In genomic region chr3:9405756-9406155, GRCh38 we compare ENCODE assay signal across 18 cellular contexts. TPM values are rescaled to one million over a fixed set of nuclear protein-coding genes. Genes with fewer than 3 reads are reported as not detected.
A peak's percentile ranks its signal among the peaks of the same experiment; 100 is the strongest.
DNase-seq lines count a peak whose midpoint lies in the region; ATAC-seq and TF ChIP-seq lines count a peak whose summit lies in the region.
"Had no signal": no experiment of that assay in that cellular context is flagged by ENCODE, and none has a peak within 500 bp of the region (broad histone marks: within the 10 kb centered on the region; RNA-seq: fewer than 3 reads in every experiment).

No MANE protein-coding gene starts in this region.

- no peak for ATAC-seq in foreskin keratinocyte
- no peak for ATAC-seq in psoas muscle
- ATAC-seq: activated CD4-positive, CD25-positive, alpha-beta regulatory T cell treated with anti-CD3 and anti-CD28 coated beads, Interleukin-2, amount 50 U/mL, for 24 hours had no signal

- peaks cover 58% of the 10 kb centered on the region for H3K4me1 Mint-ChIP-seq in activated T-helper 2 cell treated with anti-CD3 and anti-CD28 coated beads, Interferon-gamma antibody, Interleukin-2, Interleukin-4, amounts not matched to agents 10 μg/mL and 5 μg/mL and 100 μg/mL, durations not matched to agents 14 hours and 24 hours and 36 hours (ENCODE audit: low read depth)

- H2AFZ ChIP-seq in SU-DHL-6 (ENCODE audit: low read depth, low read length, severe bottlenecking), result no peak overlapping the region

- H3K27me3 ChIP-seq in DOHH2 (ENCODE audit: control insufficient read depth, low read length), result no peaks in the 10 kb centered on the region
- H3K27me3 ChIP-seq in SU-DHL-6 (ENCODE audit: low read length), result no peaks in the 10 kb centered on the region
- no peaks in the 10 kb centered on the region for H3K27me3 ChIP-seq in foreskin keratinocyte
- no peaks in the 10 kb centered on the region for H3K27me3 ChIP-seq in psoas muscle (ENCODE audit: insufficient read depth in 3 of 3, low read length in 2 of 3)
- H3K27me3 ChIP-seq: Peyer's patch, vagina had no signal

- no peak overlapping the region for H3K27ac ChIP-seq in DOHH2 (ENCODE audit: low read depth, low read length)
- no peak overlapping the region for H3K27ac ChIP-seq in SU-DHL-6 (ENCODE audit: low read depth, low read length)
- peak overlapping the region; percentile 4 for H3K27ac ChIP-seq in foreskin keratinocyte
- peak overlapping the region; percentile 64 for H3K27ac ChIP-seq in psoas muscle
- H3K27ac ChIP-seq: Peyer's patch, vagina had no signal

- peaks cover 66% of the 10 kb centered on the region for H4K20me1 ChIP-seq in DOHH2 (ENCODE audit: control insufficient read depth, insufficient read depth, low read depth, low read length)
- H4K20me1 ChIP-seq in SU-DHL-6 (ENCODE audit: low read depth, low read length), result peaks cover 84% of the 10 kb centered on the region

- intact Hi-C loops in psoas muscle (cut with DNase I), result no loop called here
- intact Hi-C loops in activated T-helper 2 cell treated with anti-CD3 and anti-CD28 coated beads, Interferon-gamma antibody, Interleukin-2, Interleukin-4, amounts not matched to agents 10 μg/mL and 5 μg/mL and 100 μg/mL, durations not matched to agents 14 hours and 24 hours and 36 hours (cut with micrococcal nuclease), result no loop called here

- TF ChIP-seq CTCF in DOHH2 (IDR thresholded peaks at IDR 0.05; ENCODE audit: low read depth, low read length, poor library complexity, severe bottlenecking) (no peak), SU-DHL-6 (IDR thresholded peaks at IDR 0.05; ENCODE audit: insufficient read depth, low read length, poor library complexity, severe bottlenecking) (no peak), foreskin keratinocyte (conservative IDR thresholded peaks at IDR 0.05) (no peak), psoas muscle (IDR thresholded peaks at IDR 0.05) (no peak)

- H3F3A ChIP-seq in DOHH2 (ENCODE audit: control insufficient read depth, insufficient read depth) (no peaks in the 10 kb centered on the region), SU-DHL-6 (ENCODE audit: insufficient read depth) (peaks cover 10% of the 10 kb centered on the region)

- H3K4me1 ChIP-seq in DOHH2 (ENCODE audit: control insufficient read depth, low read length) (peaks cover 94% of the 10 kb centered on the region), foreskin keratinocyte (peaks cover 64% of the 10 kb centered on the region), psoas muscle (peaks cover 98% of the 10 kb centered on the region)

- H3K9me3 ChIP-seq in DOHH2 (ENCODE audit: control insufficient read depth, insufficient read depth, low read length) (no peaks in the 10 kb centered on the region), SU-DHL-6 (ENCODE audit: insufficient read depth, low read length) (no peaks in the 10 kb centered on the region), psoas muscle (no peaks in the 10 kb centered on the region)
- H3K9me3 ChIP-seq: Peyer's patch, prostate gland, vagina had no signal

- 46 to 51% (median 47%) methylated on average over 3 of the region's 3 CpGs for WGBS in psoas muscle, 3 donors

- H3K4me2 ChIP-seq in DOHH2 (ENCODE audit: low read length) (peak overlapping the region; percentile 48), SU-DHL-6 (ENCODE audit: low read depth, low read length, poor library complexity, severe bottlenecking) (peak overlapping the region; percentile 89)

- no peak overlapping the region for H3K4me3 Mint-ChIP-seq in activated T-helper 2 cell treated with anti-CD3 and anti-CD28 coated beads, Interferon-gamma antibody, Interleukin-2, Interleukin-4, amounts not matched to agents 10 μg/mL and 5 μg/mL and 100 μg/mL, durations not matched to agents 14 hours and 24 hours and 36 hours (ENCODE audit: low read depth)
- H3K4me3 Mint-ChIP-seq: CD14-positive monocyte had no signal

- no peaks in the 10 kb centered on the region for H3K9me2 ChIP-seq in DOHH2 (replicated peaks; ENCODE audit: control insufficient read depth, low read length)
- no peaks in the 10 kb centered on the region for H3K9me2 ChIP-seq in SU-DHL-6 (replicated peaks; ENCODE audit: insufficient read depth, low read length)

- peaks cover 15% of the 10 kb centered on the region for H3K36me3 ChIP-seq in DOHH2 (ENCODE audit: control insufficient read depth, low read length)
- peaks cover 4% of the 10 kb centered on the region; the same call in 1 of the 2 replicates for H3K36me3 ChIP-seq in SU-DHL-6 (ENCODE audit: low read length)
- H3K36me3 ChIP-seq in psoas muscle (ENCODE audit: insufficient read depth in 1 of 2, low read depth in 1 of 2), result no peaks in the 10 kb centered on the region
- H3K36me3 ChIP-seq: Peyer's patch, prostate gland, vagina had no signal

- H3K9ac ChIP-seq in SU-DHL-6 (ENCODE audit: low read length), result no peak overlapping the region

- H3K27me3 Mint-ChIP-seq in activated T-helper 2 cell treated with anti-CD3 and anti-CD28 coated beads, Interferon-gamma antibody, Interleukin-2, Interleukin-4, amounts not matched to agents 10 μg/mL and 5 μg/mL and 100 μg/mL, durations not matched to agents 14 hours and 24 hours and 36 hours (ENCODE audit: low read depth), result no peaks in the 10 kb centered on the region

- H3K27ac Mint-ChIP-seq in activated T-helper 2 cell treated with anti-CD3 and anti-CD28 coated beads, Interferon-gamma antibody, Interleukin-2, Interleukin-4, amounts not matched to agents 10 μg/mL and 5 μg/mL and 100 μg/mL, durations not matched to agents 14 hours and 24 hours and 36 hours, result no peak overlapping the region

- DNase-seq in foreskin keratinocyte, result no peak
- no peak for DNase-seq in psoas muscle
- no peak for DNase-seq in NOMO-1 treated with dmso at 0.1 percent for 144 hours (lab: John Stamatoyannopoulos, UW; ENCODE audit: unreplicated experiment)
- no peak for DNase-seq in activated T-helper 2 cell treated with anti-CD3 and anti-CD28 coated beads, Interferon-gamma antibody, Interleukin-2, Interleukin-4, amounts not matched to agents 10 μg/mL and 5 μg/mL and 100 μg/mL, durations not matched to agents 14 hours and 24 hours and 36 hours (ENCODE audit: low spot score)
- DNase-seq in DMS 273 (lab: John Stamatoyannopoulos, UW; ENCODE audit: unreplicated experiment), result no peak
- DNase-seq: cortex of kidney; GDM1; IMR-90; NCI-H446 treated with DMSO at 0.1 percent for 48 hours; Peyer's patch; stimulated activated CD4-positive, alpha-beta T cell treated with anti-CD3 and anti-CD28 coated beads, Interleukin-1b, Interleukin-23, amount 100 ng/mL, for 48 hours; stimulated activated CD8-positive, alpha-beta memory T cell treated with anti-CD3 and anti-CD28 coated beads, Interleukin-4, amount 100 ng/mL, for 48 hours had no signal

- no peaks in the 10 kb centered on the region for H3K9me3 Mint-ChIP-seq in activated T-helper 2 cell treated with anti-CD3 and anti-CD28 coated beads, Interferon-gamma antibody, Interleukin-2, Interleukin-4, amounts not matched to agents 10 μg/mL and 5 μg/mL and 100 μg/mL, durations not matched to agents 14 hours and 24 hours and 36 hours
- H3K9me3 Mint-ChIP-seq: CD14-positive monocyte had no signal

- peaks cover 42% of the 10 kb centered on the region for H3K36me3 Mint-ChIP-seq in activated T-helper 2 cell treated with anti-CD3 and anti-CD28 coated beads, Interferon-gamma antibody, Interleukin-2, Interleukin-4, amounts not matched to agents 10 μg/mL and 5 μg/mL and 100 μg/mL, durations not matched to agents 14 hours and 24 hours and 36 hours (ENCODE audit: low read depth)
- H3K36me3 Mint-ChIP-seq: CD14-positive monocyte had no signal

- H3K4me3 ChIP-seq in DOHH2 (ENCODE audit: low read length) (peak overlapping the region; percentile 16), SU-DHL-6 (ENCODE audit: insufficient read depth, low read length, poor library complexity, severe bottlenecking) (no peak overlapping the region), psoas muscle (peak overlapping the region; percentile 35)
- H3K4me3 ChIP-seq: Peyer's patch, prostate gland, vagina had no signal

- H3K79me2 ChIP-seq in DOHH2 (ENCODE audit: control insufficient read depth, low read length) (peaks cover 100% of the 10 kb centered on the region), SU-DHL-6 (ENCODE audit: insufficient read depth, low read length) (peaks cover 100% of the 10 kb centered on the region)

RNA-seq across cellular contexts. Expression of gene SETD5, which starts 8.3 kb away (rescaled TPM):
- 71.6 and 77.5 TPM in 2 replicates for total RNA-seq in foreskin keratinocyte
- polyA plus RNA-seq in foreskin keratinocyte, result 8.9 and 11.5 TPM in 2 replicates
- 10 to 100 TPM; 58.3 to 69.3 (median 66.6) TPM for total RNA-seq in psoas muscle
- 10 to 100 TPM; 12.8 to 34.8 (median 19.7) TPM for polyA plus RNA-seq in psoas muscle
- total RNA-seq in activated T-helper 2 cell treated with anti-CD3 and anti-CD28 coated beads, Interferon-gamma antibody, Interleukin-2, Interleukin-4, amounts not matched to agents 10 μg/mL and 5 μg/mL and 100 μg/mL, durations not matched to agents 14 hours and 24 hours and 36 hours, result 146 and 148 TPM in 2 replicates

RNA-seq across cellular contexts. Expression of gene THUMPD3, which starts 42.9 kb away (rescaled TPM):
- total RNA-seq in foreskin keratinocyte (43.6 and 60.7 TPM in 2 replicates), psoas muscle (10 to 100 TPM; 40.0 to 57.7 (median 52.9) TPM)
- polyA plus RNA-seq in foreskin keratinocyte (39.8 and 44.2 TPM in 2 replicates), psoas muscle (10 to 100 TPM; 42.8 to 70.5 (median 59.0) TPM)
- 56.5 and 57.7 TPM in 2 replicates for total RNA-seq in activated T-helper 2 cell treated with anti-CD3 and anti-CD28 coated beads, Interferon-gamma antibody, Interleukin-2, Interleukin-4, amounts not matched to agents 10 μg/mL and 5 μg/mL and 100 μg/mL, durations not matched to agents 14 hours and 24 hours and 36 hours

Comparison
In these comparisons a context has a peak if more than half of its experiments do, and no peak if none do; other contexts are left out.
1. H3K27ac ChIP-seq: peak in foreskin keratinocyte (single experiment) and psoas muscle (single experiment); none in DOHH2 (single experiment) and SU-DHL-6 (single experiment).